Comparison of ENCODE assay signal across 12 cellular contexts in the genomic region with DNA sequence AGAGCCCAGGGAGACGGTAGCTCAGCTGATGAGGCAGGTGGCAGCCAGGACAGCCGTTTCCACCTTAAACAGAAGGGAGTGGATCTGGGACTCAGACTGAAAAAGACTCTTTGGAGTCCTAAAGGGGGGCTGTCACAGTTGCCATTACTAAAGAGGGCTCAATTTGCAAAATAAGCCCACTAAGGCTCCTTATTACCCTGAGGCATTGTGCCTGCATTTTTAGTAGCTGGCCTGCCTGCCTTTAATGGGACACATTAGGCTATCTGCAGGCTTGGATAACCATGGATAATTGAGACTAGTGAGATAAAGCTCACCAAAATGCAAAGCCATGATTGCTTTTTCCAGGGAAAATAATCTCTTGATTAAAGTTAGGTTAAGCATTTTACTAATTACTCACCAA.
"Had no signal": no experiment of that assay in that cellular context is flagged by ENCODE, and none has a peak within 500 bp of the region (broad histone marks: within the 10 kb centered on the region; RNA-seq: fewer than 3 reads in every experiment).

No MANE protein-coding gene starts in this region.

- H3K4me1 Mint-ChIP-seq: activated T-helper 17 cell treated with anti-CD3 and anti-CD28 coated beads, Interleukin-2, amount 50 U/mL, for 72 hours; memory B cell; naive thymus-derived CD8-positive, alpha-beta T cell; stimulated activated effector memory CD8-positive, alpha-beta T cell treated with anti-CD3 and anti-CD28 coated beads, Interleukin-12 subunit alpha, Interleukin-12 subunit beta, amount 100 ng/mL, for 72 hours had no signal

- H3K36me3 Mint-ChIP-seq: stimulated activated effector memory CD8-positive, alpha-beta T cell treated with anti-CD3 and anti-CD28 coated beads, Interleukin-12 subunit alpha, Interleukin-12 subunit beta, amount 100 ng/mL, for 72 hours had no signal

- H3K4me3 Mint-ChIP-seq: activated T-helper 17 cell treated with anti-CD3 and anti-CD28 coated beads, Interleukin-2, amount 50 U/mL, for 72 hours; memory B cell; naive thymus-derived CD8-positive, alpha-beta T cell; stimulated activated effector memory CD8-positive, alpha-beta T cell treated with anti-CD3 and anti-CD28 coated beads, Interleukin-12 subunit alpha, Interleukin-12 subunit beta, amount 100 ng/mL, for 72 hours had no signal

- ATAC-seq: activated T-helper 17 cell treated with anti-CD3 and anti-CD28 coated beads, Interleukin-2, amount 50 U/mL, for 72 hours; esophagus mucosa; left ventricle myocardium superior; naive thymus-derived CD8-positive, alpha-beta T cell; stimulated activated effector memory CD8-positive, alpha-beta T cell treated with anti-CD3 and anti-CD28 coated beads, Interleukin-12 subunit alpha, Interleukin-12 subunit beta, amount 100 ng/mL, for 72 hours had no signal

- H3K27ac Mint-ChIP-seq: activated T-helper 17 cell treated with anti-CD3 and anti-CD28 coated beads, Interleukin-2, amount 50 U/mL, for 72 hours; memory B cell; naive thymus-derived CD8-positive, alpha-beta T cell; stimulated activated effector memory CD8-positive, alpha-beta T cell treated with anti-CD3 and anti-CD28 coated beads, Interleukin-12 subunit alpha, Interleukin-12 subunit beta, amount 100 ng/mL, for 72 hours had no signal

- DNase-seq: activated CD4-positive, alpha-beta T cell treated with anti-CD3 and anti-CD28 coated beads, Interleukin-2, amount 50 U/mL, for 4 hours; activated CD4-positive, CD25-positive, alpha-beta regulatory T cell treated with anti-CD3 and anti-CD28 coated beads, Interleukin-2, amount 50 U/mL, for 72 hours; activated naive CD4-positive, alpha-beta T cell treated with Interleukin-2 at 50 U/mL for 16 hours; aorta; hippocampal formation; kidney; left ventricle myocardium superior; naive thymus-derived CD8-positive, alpha-beta T cell had no signal

- H3K9me3 Mint-ChIP-seq: activated T-helper 17 cell treated with anti-CD3 and anti-CD28 coated beads, Interleukin-2, amount 50 U/mL, for 72 hours; memory B cell; naive thymus-derived CD8-positive, alpha-beta T cell; stimulated activated effector memory CD8-positive, alpha-beta T cell treated with anti-CD3 and anti-CD28 coated beads, Interleukin-12 subunit alpha, Interleukin-12 subunit beta, amount 100 ng/mL, for 72 hours had no signal
